ENCODE assay signal across 10 cellular contexts in the genomic region with DNA sequence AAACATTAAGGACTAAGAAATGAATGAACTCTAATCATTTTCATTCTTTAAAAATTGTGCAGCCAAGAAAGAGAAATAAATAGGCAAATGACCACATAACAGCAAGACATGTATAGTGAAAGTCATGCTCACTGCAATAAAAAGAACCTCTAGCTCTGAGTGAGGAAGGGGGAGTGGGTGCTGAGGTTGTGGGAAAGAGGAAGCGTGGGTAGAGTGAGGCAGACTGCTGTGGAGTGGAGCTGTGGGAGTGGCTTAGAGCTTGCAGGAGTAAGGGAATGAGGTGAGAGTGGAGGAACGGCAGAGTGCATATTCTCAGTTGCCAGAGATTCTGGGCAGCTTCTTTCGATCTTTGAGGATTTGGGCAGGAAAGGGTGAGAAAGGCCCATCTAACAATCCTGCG. TPM values are rescaled to one million over a fixed set of nuclear protein-coding genes. Genes with fewer than 3 reads are reported as not detected.
DNase-seq lines count a peak whose midpoint lies in the region; ATAC-seq and TF ChIP-seq lines count a peak whose summit lies in the region.
"Had no signal": no experiment of that assay in that cellular context is flagged by ENCODE, and none has a peak within 500 bp of the region (broad histone marks: within the 10 kb centered on the region; RNA-seq: fewer than 3 reads in every experiment).

No MANE protein-coding gene starts in this region.

- H3K27ac ChIP-seq in CD4-positive, alpha-beta memory T cell (ENCODE audit: low read depth, low read length), result no peak overlapping the region
- H3K27ac ChIP-seq in neural progenitor cell, result no peak overlapping the region

- H3F3A ChIP-seq in neural progenitor cell (ENCODE audit: low read depth), result no peaks in the 10 kb centered on the region

- no peaks in the 10 kb centered on the region for H3K9me3 Mint-ChIP-seq in CD4-positive, alpha-beta memory T cell
- no peaks in the 10 kb centered on the region for H3K9me3 Mint-ChIP-seq in neural progenitor cell

- no peak for DNase-seq in CD4-positive, alpha-beta memory T cell
- DNase-seq in activated T-cell treated with anti-CD3 and anti-CD28 coated beads for 48 hours (ENCODE audit: low read depth) (peak; percentile 11), neural progenitor cell (ENCODE audit: low spot score) (no peak), NCI-H2107 (lab: John Stamatoyannopoulos, UW) (no peak), NCI-H2081 (lab: John Stamatoyannopoulos, UW) (no peak), RPMI8226 (no peak)
- DNase-seq: DMS153, HCEC 1CT had no signal

- CTCF ChIA-PET in CD4-positive, alpha-beta memory T cell (lab: Charles Lee; ENCODE audit: partially characterized antibody), result interaction anchor here (1.0 to 1.2 kb wide), 3 partner anchors 11 to 93 kb away, joined by 3 to 6 read pairs (median 4); no protein-coding TSS in a partner anchor

- no peaks in the 10 kb centered on the region for H3K36me3 Mint-ChIP-seq in CD4-positive, alpha-beta memory T cell
- H3K36me3 Mint-ChIP-seq in neural progenitor cell, result no peaks in the 10 kb centered on the region

- H4K20me1 ChIP-seq in neural progenitor cell (ENCODE audit: low read depth), result no peaks in the 10 kb centered on the region

- H3K27ac Mint-ChIP-seq in CD4-positive, alpha-beta memory T cell, result peak overlapping the region in 6 of 7 donors; percentile 36 to 84 (median 76)
- H3K27ac Mint-ChIP-seq in neural progenitor cell, result peak overlapping the region; percentile 2

- ATAC-seq in HG03196 (IDR thresholded peaks at IDR 0.05; ENCODE audit: unreplicated experiment), result peak; percentile 68
- no peak for ATAC-seq in GM21576 (IDR thresholded peaks at IDR 0.05; ENCODE audit: unreplicated experiment)

- TF ChIP-seq CTCF in neural progenitor cell (IDR thresholded peaks at IDR 0.05), result no peak

- H3K9ac ChIP-seq in neural progenitor cell, result no peak overlapping the region

- peak overlapping the region; percentile 68 to 82 (median 74) for H3K4me3 Mint-ChIP-seq in CD4-positive, alpha-beta memory T cell
- no peak overlapping the region for H3K4me3 Mint-ChIP-seq in neural progenitor cell

- peak overlapping the region in 1 of 2 donors; percentile 19 for H3K4me3 ChIP-seq in CD4-positive, alpha-beta memory T cell (ENCODE audit: low read length in 2 of 2)
- no peak overlapping the region for H3K4me3 ChIP-seq in neural progenitor cell

- peaks cover 0 to 3% of the 10 kb centered on the region in 2 donors for H3K27me3 Mint-ChIP-seq in CD4-positive, alpha-beta memory T cell
- H3K27me3 Mint-ChIP-seq in neural progenitor cell (ENCODE audit: insufficient read depth, low read depth), result peaks cover 2% of the 10 kb centered on the region

- no peak overlapping the region for H3K4me2 ChIP-seq in neural progenitor cell

- H3K4me1 ChIP-seq in CD4-positive, alpha-beta memory T cell (ENCODE audit: insufficient read depth, low read length), result peaks cover 20% of the 10 kb centered on the region
- H3K4me1 ChIP-seq in neural progenitor cell, result peaks cover 3% of the 10 kb centered on the region

- POLR2A ChIA-PET in CD4-positive, alpha-beta memory T cell (lab: Charles Lee; ENCODE audit: partially characterized antibody), result interaction anchor here (1.0 kb wide), 1 partner anchor 10 kb away, joined by 5 read pairs; no protein-coding TSS in a partner anchor

- H2AFZ ChIP-seq in neural progenitor cell (replicated peaks), result no peak overlapping the region

- no peaks in the 10 kb centered on the region for H3K36me3 ChIP-seq in CD4-positive, alpha-beta memory T cell (ENCODE audit: insufficient read depth, low read length)
- H3K36me3 ChIP-seq in neural progenitor cell, result no peaks in the 10 kb centered on the region

- no peaks in the 10 kb centered on the region for H3K79me2 ChIP-seq in neural progenitor cell (ENCODE audit: low read depth)

- H3K27me3 ChIP-seq in CD4-positive, alpha-beta memory T cell (ENCODE audit: insufficient read depth, low read length), result no peaks in the 10 kb centered on the region
- H3K27me3 ChIP-seq in neural progenitor cell, result peaks cover 67% of the 10 kb centered on the region

- no peaks in the 10 kb centered on the region for H3K9me3 ChIP-seq in CD4-positive, alpha-beta memory T cell (ENCODE audit: control insufficient read depth in 1 of 2, low read length in 2 of 2)
- H3K9me3 ChIP-seq in neural progenitor cell (ENCODE audit: low read depth), result no peaks in the 10 kb centered on the region

- H3K4me1 Mint-ChIP-seq in CD4-positive, alpha-beta memory T cell, result peaks cover 9 to 26% (median 16%) of the 10 kb centered on the region in 4 donors
- H3K4me1 Mint-ChIP-seq in neural progenitor cell, result no peaks in the 10 kb centered on the region

- intact Hi-C loops in CD4-positive, alpha-beta memory T cell (cut with micrococcal nuclease), result no loop called here

RNA-seq across cellular contexts. Expression of gene DEFB129, which starts 10.4 kb away (rescaled TPM):
- not detected for total RNA-seq in CD4-positive, alpha-beta memory T cell
- polyA plus RNA-seq in CD4-positive, alpha-beta memory T cell, result not detected
- not detected in 2 replicates for total RNA-seq in neural progenitor cell (ENCODE audit: low replicate concordance)

RNA-seq across cellular contexts. Expression of gene DEFB132, which starts 20.0 kb away (rescaled TPM):
- total RNA-seq in CD4-positive, alpha-beta memory T cell, result not detected
- polyA plus RNA-seq in CD4-positive, alpha-beta memory T cell, result not detected
- total RNA-seq in neural progenitor cell (ENCODE audit: low replicate concordance), result not detected in 2 replicates

RNA-seq across cellular contexts. Expression of gene DEFB128, which starts 48.0 kb away (rescaled TPM):
- total RNA-seq in CD4-positive, alpha-beta memory T cell, result not detected
- not detected for polyA plus RNA-seq in CD4-positive, alpha-beta memory T cell
- not detected in 2 replicates for total RNA-seq in neural progenitor cell (ENCODE audit: low replicate concordance)

RNA-seq across cellular contexts. Expression of gene C20orf96, which starts 53.1 kb away (rescaled TPM):
- 1 to 10 TPM; 1.8 to 2.5 TPM for total RNA-seq in CD4-positive, alpha-beta memory T cell
- polyA plus RNA-seq in CD4-positive, alpha-beta memory T cell, result under 1 TPM; 0.25 to 0.39 TPM
- 5.0 and 6.0 TPM in 2 replicates for total RNA-seq in neural progenitor cell (ENCODE audit: low replicate concordance)

RNA-seq across cellular contexts. Expression of gene ZCCHC3, which starts 59.9 kb away (rescaled TPM):
- total RNA-seq in CD4-positive, alpha-beta memory T cell, result 10 to 100 TPM; 27.9 to 29.8 TPM
- 10 to 100 TPM in 1 of 2 donors, 1 to 10 TPM in 1; 5.8 to 12.2 TPM for polyA plus RNA-seq in CD4-positive, alpha-beta memory T cell
- 24.2 and 43.4 TPM in 2 replicates for total RNA-seq in neural progenitor cell (ENCODE audit: low replicate concordance)
